In genomic region chr3:35651888-35652287, GRCh38 we compare ENCODE assay signal across 22 cellular contexts. TPM values are rescaled to one million over a fixed set of nuclear protein-coding genes. Genes with fewer than 3 reads are reported as not detected.
DNase-seq lines count a peak whose midpoint lies in the region; TF ChIP-seq lines count a peak whose summit lies in the region.
"Had no signal": no experiment of that assay in that cellular context is flagged by ENCODE, and none has a peak within 500 bp of the region (broad histone marks: within the 10 kb centered on the region; RNA-seq: fewer than 3 reads in every experiment).

No MANE protein-coding gene starts in this region.

- H3K27ac ChIP-seq in brain microvascular endothelial cell: no peak overlapping the region
- H3K27ac ChIP-seq: esophagus muscularis mucosa, PC-9, right atrium auricular region, SK-N-MC had no signal

- no peaks in the 10 kb centered on the region for H3K9me3 Mint-ChIP-seq in osteocyte (ENCODE audit: unreplicated experiment)
- H3K9me3 Mint-ChIP-seq: activated CD4-positive, alpha-beta T cell treated with anti-CD3 and anti-CD28 coated beads, Interleukin-2, amount 10 ng/mL, durations not matched to agents 24 days and 14 days; CD14-positive monocyte; neural crest cell had no signal

- no peak overlapping the region for H3K27ac Mint-ChIP-seq in osteocyte (ENCODE audit: unreplicated experiment)
- H3K27ac Mint-ChIP-seq: activated CD4-positive, alpha-beta T cell treated with anti-CD3 and anti-CD28 coated beads, Interleukin-2, amount 10 ng/mL, durations not matched to agents 24 days and 14 days; CD14-positive monocyte had no signal

- H3K4me3 ChIP-seq in brain microvascular endothelial cell (ENCODE audit: low read depth, low read length): no peak overlapping the region
- no peak overlapping the region for H3K4me3 ChIP-seq in kidney epithelial cell (ENCODE audit: low read depth, low read length)
- H3K4me3 ChIP-seq: esophagus muscularis mucosa, PC-9, right atrium auricular region, SK-N-MC had no signal

- TF ChIP-seq CTCF in brain microvascular endothelial cell (IDR thresholded peaks at IDR 0.05; ENCODE audit: low read depth, low read length, missing control alignments) (no peak), kidney epithelial cell (IDR thresholded peaks at IDR 0.05; ENCODE audit: insufficient read depth, low read length, poor library complexity, severe bottlenecking) (no peak), osteocyte (IDR thresholded peaks at IDR 0.05) (no peak)

- H3K36me3 Mint-ChIP-seq in osteocyte (ENCODE audit: unreplicated experiment): no peaks in the 10 kb centered on the region
- H3K36me3 Mint-ChIP-seq: CD14-positive monocyte had no signal

- peaks cover 14% of the 10 kb centered on the region for H3K27me3 Mint-ChIP-seq in osteocyte (ENCODE audit: unreplicated experiment)
- H3K27me3 Mint-ChIP-seq: activated CD4-positive, alpha-beta T cell treated with anti-CD3 and anti-CD28 coated beads, Interleukin-2, amount 10 ng/mL, durations not matched to agents 24 days and 14 days had no signal

- in situ Hi-C loops in brain microvascular endothelial cell (cut with HindIII; ENCODE audit: low pct_ligation_motif_present, low sequenced_read_pairs): no loop called here

- H3K4me1 Mint-ChIP-seq in osteocyte (ENCODE audit: unreplicated experiment): peaks cover 5% of the 10 kb centered on the region
- H3K4me1 Mint-ChIP-seq: activated CD4-positive, alpha-beta T cell treated with anti-CD3 and anti-CD28 coated beads, Interleukin-2, amount 10 ng/mL, durations not matched to agents 24 days and 14 days; CD14-positive monocyte had no signal

- no peak overlapping the region for H3K4me3 Mint-ChIP-seq in osteocyte (ENCODE audit: unreplicated experiment)
- H3K4me3 Mint-ChIP-seq: activated CD4-positive, alpha-beta T cell treated with anti-CD3 and anti-CD28 coated beads, Interleukin-2, amount 10 ng/mL, durations not matched to agents 24 days and 14 days; CD14-positive monocyte; neural crest cell had no signal

- H3K27me3 ChIP-seq in brain microvascular endothelial cell (replicated peaks) (no peaks in the 10 kb centered on the region), kidney epithelial cell (ENCODE audit: control insufficient read depth, insufficient read depth, low read length) (no peaks in the 10 kb centered on the region)
- H3K27me3 ChIP-seq: esophagus muscularis mucosa, right atrium auricular region had no signal

- H3K36me3 ChIP-seq in brain microvascular endothelial cell (replicated peaks) (no peaks in the 10 kb centered on the region), kidney epithelial cell (ENCODE audit: control insufficient read depth, insufficient read depth, low read length) (no peaks in the 10 kb centered on the region)
- H3K36me3 ChIP-seq: esophagus muscularis mucosa, right atrium auricular region had no signal

- DNase-seq in A172 (ENCODE audit: low spot score): peak; percentile 72
- peak; percentile 37 to 68 for DNase-seq in NCI-H446 (lab: John Stamatoyannopoulos, UW)
- DNase-seq in brain microvascular endothelial cell: peak; percentile 50
- peak; percentile 51 for DNase-seq in kidney epithelial cell (ENCODE audit: low read depth)
- no peak for DNase-seq in osteocyte (ENCODE audit: extremely low spot score, unreplicated experiment)
- DNase-seq in NCI-H1048 (lab: John Stamatoyannopoulos, UW): no peak
- no peak for DNase-seq in NK-92 treated with Interleukin-12 subunit alpha and Interleukin-12 subunit beta, amount 100 ng/mL, for 24 hours (lab: John Stamatoyannopoulos, UW)
- no peak for DNase-seq in COLO829 (ENCODE audit: low spot score)
- DNase-seq: activated CD4-positive, alpha-beta T cell treated with anti-CD3 and anti-CD28 coated beads, Interleukin-2, amount 10 ng/mL, durations not matched to agents 24 days and 14 days; activated CD8-positive, alpha-beta memory T cell treated with anti-CD3 and anti-CD28 coated beads, Interleukin-2, amount 50 U/mL, for 48 hours; dermis blood vessel endothelial cell; EL; islet precursor cell; mesendoderm; NCI-H2029 treated with DMSO at 0.1 percent for 48 hours; NCI-H524 treated with DMSO at 0.1 percent for 48 hours; PC-9 had no signal

RNA-seq across cellular contexts. Expression of gene ARPP21, which starts 12.6 kb away (rescaled TPM):
- not detected in 2 replicates for total RNA-seq in A172 (2014; rRNA removed; shearing (Covaris generic))
- 0.14 and 0.71 TPM in 2 replicates for total RNA-seq in kidney epithelial cell
- 3.5 and 3.7 TPM in 2 replicates for total RNA-seq in osteocyte
- total RNA-seq: activated CD4-positive, alpha-beta T cell treated with anti-CD3 and anti-CD28 coated beads, Interleukin-2, amount 10 ng/mL, durations not matched to agents 24 days and 14 days; dermis blood vessel endothelial cell; PC-9; right atrium auricular region had no signal

Comparison
In these comparisons a context has a peak if more than half of its experiments do, and no peak if none do; other contexts are left out.
1. DNase-seq: peak in A172 (single experiment), NCI-H446 (2 of 2), brain microvascular endothelial cell (single experiment) and kidney epithelial cell (single experiment); none in osteocyte (single experiment), NCI-H1048 (single experiment), NK-92 treated with Interleukin-12 subunit alpha and Interleukin-12 subunit beta, amount 100 ng/mL, for 24 hours (single experiment) and COLO829 (single experiment).